ENCODE assay signal across 35 cellular contexts in genomic region chr17:60964160-60964559, GRCh38.
"Had no signal": no experiment of that assay in that cellular context is flagged by ENCODE, and none has a peak within 500 bp of the region (broad histone marks: within the 10 kb centered on the region; RNA-seq: fewer than 3 reads in every experiment).

No MANE protein-coding gene starts in this region.

- DNase-seq: Karpas-422, Kasumi-1, MG63, MM.1S, MV-4-11, NCI-H1048, NCI-H1092, NCI-H1092 treated with DMSO at 0.1 percent for 48 hours, NCI-H1105, NCI-H1105 treated with DMSO at 0.1 percent for 48 hours, NCI-H1417, NCI-H1417 treated with DMSO at 0.1 percent for 48 hours, NCI-H1436, NCI-H1436 treated with DMSO at 0.1 percent for 48 hours, NCI-H146, NCI-H1694, NCI-H1694 treated with DMSO at 0.1 percent for 48 hours, NCI-H187, NCI-H187 treated with DMSO at 0.1 percent for 48 hours, NCI-H1930, NCI-H2029, NCI-H2029 treated with DMSO at 0.1 percent for 48 hours, NCI-H2081, NCI-H2081 treated with DMSO at 0.1 percent for 48 hours, NCI-H2107, NCI-H2171, NCI-H2171 treated with DMSO at 0.1 percent for 48 hours, NCI-H2227 treated with DMSO at 0.1 percent for 48 hours, NCI-H226, NCI-H345, NCI-H446, NCI-H446 treated with DMSO at 0.1 percent for 48 hours, NCI-H510A, NCI-H510A treated with DMSO at 0.1 percent for 48 hours, NCI-H524 had no signal

- H3K36me3 ChIP-seq: MG63 had no signal

- H3K27me3 ChIP-seq: MG63 had no signal

- H3K4me3 ChIP-seq: MG63 had no signal
